In the genomic region with DNA sequence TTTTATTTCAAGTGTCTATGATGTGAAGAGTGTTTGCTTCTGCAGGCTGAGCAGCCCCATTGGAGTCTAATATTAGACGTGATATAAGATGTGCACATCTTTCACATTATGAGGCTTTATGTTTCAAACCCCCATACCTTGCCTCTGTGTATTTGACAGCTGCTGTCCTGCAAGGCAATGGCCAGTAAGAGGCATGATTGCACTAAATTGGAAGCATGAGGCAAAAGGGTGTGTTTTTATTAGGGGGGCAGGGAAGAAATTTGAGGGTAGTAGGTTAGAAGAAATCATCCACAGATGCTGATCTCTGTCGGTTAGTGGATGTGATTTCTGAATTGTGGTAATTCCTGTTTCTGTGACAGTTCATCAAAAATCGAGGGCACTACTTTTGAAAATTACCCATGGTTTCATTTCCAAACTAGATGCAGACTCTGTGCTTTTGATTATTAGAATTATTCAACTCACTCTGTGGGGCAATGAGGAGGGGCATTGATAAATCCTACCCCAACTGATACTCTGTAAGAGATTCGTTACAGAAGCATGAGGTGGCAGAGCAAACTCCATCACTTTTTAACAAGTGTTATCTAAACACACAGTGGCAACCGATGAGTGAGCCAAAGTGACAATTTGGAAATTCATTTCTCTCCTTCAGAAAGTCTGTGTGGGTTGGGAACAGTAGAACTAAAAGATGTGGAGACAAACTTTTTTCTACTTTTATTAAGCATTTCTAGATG, we compare ENCODE assay signal across 13 cellular contexts.
DNase-seq lines count a peak whose midpoint lies in the region; ATAC-seq, FAIRE-seq and TF ChIP-seq lines count a peak whose summit lies in the region.
"Had no signal": no experiment of that assay in that cellular context is flagged by ENCODE, and none has a peak within 500 bp of the region (broad histone marks: within the 10 kb centered on the region; RNA-seq: fewer than 3 reads in every experiment).

No MANE protein-coding gene starts in this region.

- POLR2A ChIA-PET in CD8-positive, alpha-beta T cell (lab: Charles Lee) = no interaction called here
- POLR2A ChIA-PET in CD4-positive, alpha-beta T cell (lab: Charles Lee) = no interaction called here

- no peak for ATAC-seq in CD8-positive, alpha-beta T cell
- no peak for ATAC-seq in central memory CD8-positive, alpha-beta T cell (replicated peaks; ENCODE audit: extremely low read depth, poor library complexity, severe bottlenecking)
- ATAC-seq in natural killer cell (no peak), HG03139 (IDR thresholded peaks at IDR 0.05; ENCODE audit: unreplicated experiment) (no peak), HG02970 (IDR thresholded peaks at IDR 0.05; ENCODE audit: low FRiP score, unreplicated experiment) (no peak), GM18909 (IDR thresholded peaks at IDR 0.05; ENCODE audit: poor library complexity, unreplicated experiment) (no peak)
- no peak for ATAC-seq in CD4-positive, alpha-beta T cell (ENCODE audit: poor library complexity)

- H3K27ac ChIP-seq in CD8-positive, alpha-beta T cell (ENCODE audit: low read depth, low read length) = no peak overlapping the region
- H3K27ac ChIP-seq in CD4-positive, alpha-beta T cell (ENCODE audit: low read depth, low read length) = no peak overlapping the region

- H3K27me3 Mint-ChIP-seq in CD8-positive, alpha-beta T cell (ENCODE audit: low read depth) = no peaks in the 10 kb centered on the region
- no peaks in the 10 kb centered on the region for H3K27me3 Mint-ChIP-seq in central memory CD8-positive, alpha-beta T cell
- H3K27me3 Mint-ChIP-seq in natural killer cell (ENCODE audit: low read depth in 2 of 2) = no peaks in the 10 kb centered on the region
- H3K27me3 Mint-ChIP-seq in CD4-positive, alpha-beta T cell = no peaks in the 10 kb centered on the region
- H3K27me3 Mint-ChIP-seq: naive B cell had no signal

- CTCF ChIA-PET in CD8-positive, alpha-beta T cell (lab: Charles Lee) = interaction anchor here (1.1 kb wide), 1 partner anchor 10 kb away, joined by 3 read pairs; no protein-coding TSS in a partner anchor
- CTCF ChIA-PET in CD4-positive, alpha-beta T cell (lab: Charles Lee) = no interaction called here

- no peak overlapping the region for H3K4me3 Mint-ChIP-seq in CD8-positive, alpha-beta T cell
- no peak overlapping the region for H3K4me3 Mint-ChIP-seq in central memory CD8-positive, alpha-beta T cell
- H3K4me3 Mint-ChIP-seq in natural killer cell = no peak overlapping the region
- no peak overlapping the region for H3K4me3 Mint-ChIP-seq in CD4-positive, alpha-beta T cell

- FAIRE-seq in HTR-8/SVneo (lab: Jason Lieb, UNC) = no peak

- H3K4me1 ChIP-seq in CD8-positive, alpha-beta T cell (ENCODE audit: insufficient read depth, low read length) = no peaks in the 10 kb centered on the region

- peaks cover 68% of the 10 kb centered on the region for H3K36me3 Mint-ChIP-seq in CD8-positive, alpha-beta T cell
- H3K36me3 Mint-ChIP-seq in central memory CD8-positive, alpha-beta T cell (ENCODE audit: insufficient read depth) = peaks cover 12% of the 10 kb centered on the region
- no peaks in the 10 kb centered on the region for H3K36me3 Mint-ChIP-seq in natural killer cell
- H3K36me3 Mint-ChIP-seq in CD4-positive, alpha-beta T cell (ENCODE audit: low read depth) = peaks cover 84% of the 10 kb centered on the region

- no peaks in the 10 kb centered on the region for H3K9me3 ChIP-seq in CD8-positive, alpha-beta T cell (ENCODE audit: low read length)
- H3K9me3 ChIP-seq in CD4-positive, alpha-beta T cell (ENCODE audit: control insufficient read depth, low read length) = no peaks in the 10 kb centered on the region

- peaks cover 34% of the 10 kb centered on the region for H3K4me1 Mint-ChIP-seq in CD8-positive, alpha-beta T cell (ENCODE audit: low read depth)
- peaks cover 46% of the 10 kb centered on the region for H3K4me1 Mint-ChIP-seq in central memory CD8-positive, alpha-beta T cell
- peaks cover 24 to 29% of the 10 kb centered on the region in 2 donors for H3K4me1 Mint-ChIP-seq in natural killer cell
- peaks cover 21% of the 10 kb centered on the region for H3K4me1 Mint-ChIP-seq in CD4-positive, alpha-beta T cell (ENCODE audit: low read depth)

- no peak for DNase-seq in CD8-positive, alpha-beta T cell
- DNase-seq in HTR-8/SVneo (ENCODE audit: insufficient read length, low spot score) (peak; percentile 9), natural killer cell (no peak)
- no peak for DNase-seq in central memory CD8-positive, alpha-beta T cell (ENCODE audit: low spot score in 2 of 2)
- DNase-seq in CD4-positive, alpha-beta T cell = no peak
- DNase-seq: activated effector memory CD4-positive, alpha-beta T cell treated with Interleukin-2 at 50 U/mL for 16 hours; naive B cell; NCI-H526; stimulated activated CD4-positive, alpha-beta T cell treated with anti-CD3 and anti-CD28 coated beads, Interleukin-1b, Interleukin-23, amount 100 ng/mL, for 48 hours; T-helper 9 cell had no signal

- no peaks in the 10 kb centered on the region for H3K27me3 ChIP-seq in CD8-positive, alpha-beta T cell (ENCODE audit: insufficient read depth, low read length)
- H3K27me3 ChIP-seq in CD4-positive, alpha-beta T cell (ENCODE audit: control insufficient read depth, insufficient read depth, low read length) = no peaks in the 10 kb centered on the region

- intact Hi-C loops in CD8-positive, alpha-beta T cell (cut with DNase I, micrococcal nuclease) = no loop called here
- intact Hi-C loops in natural killer cell (cut with micrococcal nuclease) = no loop called here
- intact Hi-C loops in CD4-positive, alpha-beta T cell (cut with DNase I, micrococcal nuclease) = no loop called here

- TF ChIP-seq CTCF in CD8-positive, alpha-beta T cell (IDR thresholded peaks at IDR 0.05) = no peak
- TF ChIP-seq CTCF in natural killer cell (IDR thresholded peaks at IDR 0.05) = no peak
- no peak for TF ChIP-seq CTCF in CD4-positive, alpha-beta T cell (IDR thresholded peaks at IDR 0.05)

- H3K9me3 Mint-ChIP-seq in CD8-positive, alpha-beta T cell = peaks cover 8% of the 10 kb centered on the region
- H3K9me3 Mint-ChIP-seq in central memory CD8-positive, alpha-beta T cell = peaks cover 3% of the 10 kb centered on the region
- H3K9me3 Mint-ChIP-seq in natural killer cell = peaks cover 0 to 2% of the 10 kb centered on the region in 2 donors
- no peaks in the 10 kb centered on the region for H3K9me3 Mint-ChIP-seq in CD4-positive, alpha-beta T cell

- no peak overlapping the region for H3K4me3 ChIP-seq in CD8-positive, alpha-beta T cell (ENCODE audit: low read depth, low read length)

- H3K36me3 ChIP-seq in CD8-positive, alpha-beta T cell (ENCODE audit: insufficient read depth, low read length) = no peaks in the 10 kb centered on the region

- H3K27ac Mint-ChIP-seq in CD8-positive, alpha-beta T cell = peak overlapping the region; percentile 61
- H3K27ac Mint-ChIP-seq in central memory CD8-positive, alpha-beta T cell (ENCODE audit: low read depth) = peak overlapping the region; percentile 37
- peak overlapping the region; percentile 26 to 45 for H3K27ac Mint-ChIP-seq in natural killer cell
- H3K27ac Mint-ChIP-seq in CD4-positive, alpha-beta T cell = no peak overlapping the region
